In genomic region chr12:75986001-75986739, GRCh38 we compare ENCODE assay signal across 1 cellular context.
TF ChIP-seq lines count a peak whose summit lies in the region.

No MANE protein-coding gene starts in this region.

TF ChIP-seq in GM12878, 131 proteins besides CTCF, POLR2A, EP300 and RAD21 (continued from another document):
- no peak for TF ChIP-seq TCF7 (IDR thresholded peaks at IDR 0.05; ENCODE audit: borderline replicate concordance)
- no peak for TF ChIP-seq ZNF207 (IDR thresholded peaks at IDR 0.05; ENCODE audit: borderline replicate concordance)
- peak; percentile 42; the same call in 1 of the 2 replicates for TF ChIP-seq NFIC (IDR thresholded peaks at IDR 0.05; ENCODE audit: low read depth, low read length)
- TF ChIP-seq RELB (IDR thresholded peaks at IDR 0.05; ENCODE audit: low read depth): peak; percentile 85
- TF ChIP-seq ZNF384 (IDR thresholded peaks at IDR 0.05; ENCODE audit: borderline replicate concordance, low read depth, low read length): peak; percentile 66; the same call in 1 of the 2 replicates
- peak; percentile 33; the same call in 1 of the 2 replicates for TF ChIP-seq ZBTB40 (IDR thresholded peaks at IDR 0.05; ENCODE audit: borderline replicate concordance)
- peak; percentile 40; the same call in 1 of the 2 replicates for TF ChIP-seq MTA2 (IDR thresholded peaks at IDR 0.05; ENCODE audit: low read depth)
- TF ChIP-seq CUX1 (IDR thresholded peaks at IDR 0.05; ENCODE audit: insufficient replicate concordance, low read depth, low read length): peak; percentile 28
- TF ChIP-seq DPF2 (IDR thresholded peaks at IDR 0.05): peak; percentile 22; the same call in 1 of the 2 replicates
- TF ChIP-seq ZNF622 (IDR thresholded peaks at IDR 0.05): no peak
